13 cellular contexts compared by ENCODE assay signal in genomic region chr14:102579696-102580551, GRCh38. TPM values are rescaled to one million over a fixed set of nuclear protein-coding genes. Genes with fewer than 3 reads are reported as not detected.
A peak's percentile ranks its signal among the peaks of the same experiment; 100 is the strongest.
DNase-seq lines count a peak whose midpoint lies in the region; ATAC-seq and TF ChIP-seq lines count a peak whose summit lies in the region.
"Had no signal": no experiment of that assay in that cellular context is flagged by ENCODE, and none has a peak within 500 bp of the region (broad histone marks: within the 10 kb centered on the region; RNA-seq: fewer than 3 reads in every experiment).

No MANE protein-coding gene starts in this region.

- peak overlapping the region; percentile 77 for H3K27ac ChIP-seq in SJCRH30
- no peak overlapping the region for H3K27ac ChIP-seq in gastrocnemius medialis
- no peak overlapping the region for H3K27ac ChIP-seq in ovary
- H3K27ac ChIP-seq: neural progenitor cell had no signal

- H3K4me1 ChIP-seq in SJCRH30, result peaks cover 37% of the 10 kb centered on the region
- no peaks in the 10 kb centered on the region for H3K4me1 ChIP-seq in gastrocnemius medialis
- H3K4me1 ChIP-seq in ovary (ENCODE audit: insufficient read depth), result no peaks in the 10 kb centered on the region

- no peaks in the 10 kb centered on the region for H3K36me3 Mint-ChIP-seq in endothelial cell (ENCODE audit: low read depth, unreplicated experiment)
- H3K36me3 Mint-ChIP-seq: activated naive CD8-positive, alpha-beta T cell; neural progenitor cell had no signal

- intact Hi-C loops in gastrocnemius medialis (cut with DNase I; ENCODE audit: low total_unique reads), result no loop called here
- intact Hi-C loops in ovary (cut with DNase I), result no loop called here

- H3K27ac Mint-ChIP-seq in endothelial cell (ENCODE audit: unreplicated experiment), result no peak overlapping the region
- H3K27ac Mint-ChIP-seq: activated CD4-positive, alpha-beta T cell treated with anti-CD3 and anti-CD28 coated beads for 36 hours; activated naive CD8-positive, alpha-beta T cell; neural progenitor cell had no signal

- peaks cover 9% of the 10 kb centered on the region for H3K27me3 Mint-ChIP-seq in endothelial cell (ENCODE audit: unreplicated experiment)
- H3K27me3 Mint-ChIP-seq: activated naive CD8-positive, alpha-beta T cell had no signal

- H3K4me1 Mint-ChIP-seq in endothelial cell (ENCODE audit: unreplicated experiment), result peaks cover 17% of the 10 kb centered on the region
- H3K4me1 Mint-ChIP-seq: activated CD4-positive, alpha-beta T cell treated with anti-CD3 and anti-CD28 coated beads for 36 hours had no signal

- DNase-seq in GM04503 (ENCODE audit: low read depth), result peak; percentile 76
- DNase-seq in SJCRH30, result peak; percentile 52 to 61
- DNase-seq in fibroblast of pulmonary artery (ENCODE audit: low read depth), result peak; percentile 73
- DNase-seq in gastrocnemius medialis, result peak in 1 of 2 donors; percentile 36
- no peak for DNase-seq in ovary
- DNase-seq in endothelial cell (ENCODE audit: low spot score), result no peak
- DNase-seq in pons (ENCODE audit: low spot score), result no peak
- DNase-seq: activated CD4-positive, alpha-beta T cell treated with anti-CD3 and anti-CD28 coated beads for 36 hours; head of caudate nucleus; MM.1S had no signal

- in situ Hi-C loops in gastrocnemius medialis (cut with MboI; ENCODE audit: low sequenced_read_pairs in 4 of 4), result no loop called here

- 68 to 75% (median 72%) methylated on average over 19 of the region's 19 CpGs for WGBS in ovary, 3 donors

- no peak overlapping the region for H3K4me3 Mint-ChIP-seq in endothelial cell (ENCODE audit: unreplicated experiment)
- H3K4me3 Mint-ChIP-seq: activated CD4-positive, alpha-beta T cell treated with anti-CD3 and anti-CD28 coated beads for 36 hours; activated naive CD8-positive, alpha-beta T cell; neural progenitor cell had no signal

- peak; percentile 6 to 58 for ATAC-seq in gastrocnemius medialis
- ATAC-seq in HG03097 (IDR thresholded peaks at IDR 0.05; ENCODE audit: low FRiP score, unreplicated experiment), result no peak
- ATAC-seq: activated CD4-positive, alpha-beta T cell treated with anti-CD3 and anti-CD28 coated beads for 36 hours had no signal

- TF ChIP-seq POLR2A in gastrocnemius medialis (IDR thresholded peaks at IDR 0.05) (no peak), ovary (IDR thresholded peaks at IDR 0.05) (no peak)

- TF ChIP-seq EP300 in ovary (IDR thresholded peaks at IDR 0.05), result no peak

- no peaks in the 10 kb centered on the region for H3K9me3 Mint-ChIP-seq in endothelial cell (ENCODE audit: unreplicated experiment)
- H3K9me3 Mint-ChIP-seq: neural progenitor cell had no signal

- H3K27me3 ChIP-seq in SJCRH30 (no peaks in the 10 kb centered on the region), gastrocnemius medialis (no peaks in the 10 kb centered on the region), ovary (no peaks in the 10 kb centered on the region)
- H3K27me3 ChIP-seq: neural progenitor cell had no signal

- no peaks in the 10 kb centered on the region for H3K9me3 ChIP-seq in SJCRH30 (replicated peaks)
- H3K9me3 ChIP-seq in gastrocnemius medialis, result no peaks in the 10 kb centered on the region
- H3K9me3 ChIP-seq in ovary, result no peaks in the 10 kb centered on the region

- H3K36me3 ChIP-seq in SJCRH30 (no peaks in the 10 kb centered on the region), gastrocnemius medialis (no peaks in the 10 kb centered on the region), ovary (no peaks in the 10 kb centered on the region)
- H3K36me3 ChIP-seq: neural progenitor cell had no signal

- H3K4me3 ChIP-seq in SJCRH30 (peak overlapping the region; percentile 43), fibroblast of pulmonary artery (replicated peaks; ENCODE audit: low read depth, low read length) (no peak overlapping the region), gastrocnemius medialis (no peak overlapping the region), ovary (no peak overlapping the region)
- H3K4me3 ChIP-seq: neural progenitor cell had no signal

- no peak for TF ChIP-seq CTCF in fibroblast of pulmonary artery (IDR thresholded peaks at IDR 0.05; ENCODE audit: low read length, missing control alignments)
- no peak for TF ChIP-seq CTCF in gastrocnemius medialis (IDR thresholded peaks at IDR 0.05 in 4 of 5, conservative IDR thresholded peaks at IDR 0.05 in 1 of 5)
- TF ChIP-seq CTCF in ovary (IDR thresholded peaks at IDR 0.05), result no peak
- no peak for TF ChIP-seq CTCF in endothelial cell (IDR thresholded peaks at IDR 0.05; ENCODE audit: unreplicated experiment)

RNA-seq across cellular contexts. Expression of gene RCOR1, which starts 12.5 kb away (rescaled TPM):
- 16.7 and 18.2 TPM in 2 replicates for total RNA-seq in SJCRH30 (2014; rRNA removed; shearing (Covaris generic))
- total RNA-seq in gastrocnemius medialis, result 10 to 100 TPM; 10.0 to 14.2 (median 12.1) TPM
- total RNA-seq in ovary, result 10 to 100 TPM in 6 of 7 donors, 1 to 10 TPM in 1; 8.1 to 22.3 (median 18.6) TPM
- polyA plus RNA-seq in ovary, result 10 to 100 TPM in 1 of 2 donors, 1 to 10 TPM in 1; 7.2 to 17.2 TPM
- total RNA-seq in endothelial cell (ENCODE audit: unreplicated experiment), result 51.6 TPM

Comparison
In these comparisons a context has a peak if more than half of its experiments do, and no peak if none do; other contexts are left out.
1. DNase-seq: peak in GM04503 (single experiment), SJCRH30 (2 of 2) and fibroblast of pulmonary artery (single experiment); none in ovary (0 of 5), endothelial cell (single experiment) and pons (single experiment).